ENCODE assay signal across 14 cellular contexts in genomic region chr2:237061356-237061755, GRCh38.
"Had no signal": no experiment of that assay in that cellular context is flagged by ENCODE, and none has a peak within 500 bp of the region (broad histone marks: within the 10 kb centered on the region; RNA-seq: fewer than 3 reads in every experiment).

No MANE protein-coding gene starts in this region.

- H3K27ac Mint-ChIP-seq: activated naive CD4-positive, alpha-beta T cell treated with anti-CD3 and anti-CD28 coated beads, Interleukin-2, amount 50 U/mL, for 24 hours; activated T-cell treated with anti-CD3 and anti-CD28 coated beads, Interleukin-2, amount 50 U/mL, for 72 hours; mesothelial cell of epicardium; natural killer cell treated with Interleukin-12 subunit alpha and Interleukin-12 subunit beta and Interleukin-15 and Interleukin-18, amount 100 ng/mL, for 72 hours; stimulated activated naive CD8-positive, alpha-beta T cell treated with anti-CD3 and anti-CD28 coated beads, Interleukin-15, Interleukin-2, amounts not matched to agents 100 ng/mL and 50 ng/mL, for 24 hours had no signal

- H3K4me3 Mint-ChIP-seq: activated naive CD4-positive, alpha-beta T cell treated with anti-CD3 and anti-CD28 coated beads, Interleukin-2, amount 50 U/mL, for 24 hours; activated T-cell treated with anti-CD3 and anti-CD28 coated beads, Interleukin-2, amount 50 U/mL, for 72 hours; mesothelial cell of epicardium; natural killer cell treated with Interleukin-12 subunit alpha and Interleukin-12 subunit beta and Interleukin-15 and Interleukin-18, amount 100 ng/mL, for 72 hours; stimulated activated naive CD8-positive, alpha-beta T cell treated with anti-CD3 and anti-CD28 coated beads, Interleukin-15, Interleukin-2, amounts not matched to agents 100 ng/mL and 50 ng/mL, for 24 hours had no signal

- H3K27ac ChIP-seq: ascending aorta, left lung, upper lobe of left lung had no signal

- DNase-seq: activated CD4-positive, CD25-positive, alpha-beta regulatory T cell; activated gamma-delta T cell; activated T-cell treated with anti-CD3 and anti-CD28 coated beads, Interleukin-2, amount 50 U/mL, for 72 hours; cortex of kidney; left lung; T-helper 9 cell had no signal

- H3K9me3 ChIP-seq: ascending aorta, left lung, upper lobe of left lung had no signal

- FAIRE-seq: frontal cortex, keratinocyte had no signal

- H3K9me3 Mint-ChIP-seq: activated naive CD4-positive, alpha-beta T cell treated with anti-CD3 and anti-CD28 coated beads, Interleukin-2, amount 50 U/mL, for 24 hours; activated T-cell treated with anti-CD3 and anti-CD28 coated beads, Interleukin-2, amount 50 U/mL, for 72 hours; mesothelial cell of epicardium; natural killer cell treated with Interleukin-12 subunit alpha and Interleukin-12 subunit beta and Interleukin-15 and Interleukin-18, amount 100 ng/mL, for 72 hours; stimulated activated naive CD8-positive, alpha-beta T cell treated with anti-CD3 and anti-CD28 coated beads, Interleukin-15, Interleukin-2, amounts not matched to agents 100 ng/mL and 50 ng/mL, for 24 hours had no signal

- H3K36me3 ChIP-seq: ascending aorta, left lung, upper lobe of left lung had no signal

- H3K27me3 ChIP-seq: ascending aorta, left lung, upper lobe of left lung had no signal

- H3K36me3 Mint-ChIP-seq: activated naive CD4-positive, alpha-beta T cell treated with anti-CD3 and anti-CD28 coated beads, Interleukin-2, amount 50 U/mL, for 24 hours; mesothelial cell of epicardium; natural killer cell treated with Interleukin-12 subunit alpha and Interleukin-12 subunit beta and Interleukin-15 and Interleukin-18, amount 100 ng/mL, for 72 hours had no signal

- H3K4me3 ChIP-seq: left lung, upper lobe of left lung had no signal

- H3K27me3 Mint-ChIP-seq: activated naive CD4-positive, alpha-beta T cell treated with anti-CD3 and anti-CD28 coated beads, Interleukin-2, amount 50 U/mL, for 24 hours had no signal

- ATAC-seq: activated T-cell treated with anti-CD3 and anti-CD28 coated beads, Interleukin-2, amount 50 U/mL, for 72 hours; natural killer cell treated with Interleukin-12 subunit alpha and Interleukin-12 subunit beta and Interleukin-15 and Interleukin-18, amount 100 ng/mL, for 72 hours had no signal
